Comparison of ENCODE assay signal across 1 cellular context in genomic region chr19:48715681-48716171, GRCh38.
TF ChIP-seq lines count a peak whose summit lies in the region.

No MANE protein-coding gene starts in this region.

TF ChIP-seq in H1, 55 proteins besides CTCF, POLR2A, EP300 and RAD21:
- TF ChIP-seq SIRT6 (IDR thresholded peaks at IDR 0.05; ENCODE audit: low read length) (no peak), SRF (IDR thresholded peaks at IDR 0.05; ENCODE audit: low read depth, low read length) (no peak), SP4 (IDR thresholded peaks at IDR 0.05; ENCODE audit: low read length) (no peak), BCL11A (IDR thresholded peaks at IDR 0.05; ENCODE audit: low read depth in 2 of 2, low read length in 2 of 2) (no peak), GTF2F1 (IDR thresholded peaks at IDR 0.05; ENCODE audit: borderline replicate concordance, low read depth, low read length) (no peak), HDAC6 (IDR thresholded peaks at IDR 0.05; ENCODE audit: low read depth, low read length) (no peak), CREB1 (IDR thresholded peaks at IDR 0.05) (no peak), CTBP2 (IDR thresholded peaks at IDR 0.05; ENCODE audit: borderline replicate concordance, insufficient read depth, insufficient read length, low read length) (no peak), CBX8 (IDR thresholded peaks at IDR 0.05; ENCODE audit: borderline replicate concordance, low read depth, low read length) (no peak), PHF8 (conservative IDR thresholded peaks at IDR 0.05; ENCODE audit: low read depth, low read length) (no peak), NRF1 (IDR thresholded peaks at IDR 0.05; ENCODE audit: low read depth, low read length) (no peak), CHD2 (IDR thresholded peaks at IDR 0.05; ENCODE audit: low read length) (no peak), CHD7 (IDR thresholded peaks at IDR 0.05; ENCODE audit: insufficient replicate concordance, low read length) (no peak), ATF3 (IDR thresholded peaks at IDR 0.05; ENCODE audit: insufficient read depth, low read depth, low read length) (no peak), BACH1 (IDR thresholded peaks at IDR 0.05; ENCODE audit: low read length) (no peak), BRCA1 (IDR thresholded peaks at IDR 0.05; ENCODE audit: low read depth, low read length) (no peak), TCF12 (IDR thresholded peaks at IDR 0.05; ENCODE audit: low read depth, low read length) (no peak), SIN3A (conservative IDR thresholded peaks at IDR 0.05 in 1 of 2, IDR thresholded peaks at IDR 0.05 in 1 of 2; ENCODE audit: low read depth in 1 of 2, low read length in 2 of 2) (no peak)
TF ChIP-seq in H1: peak in this region for 0.
